In genomic region chr10:28326516-28327493, GRCh38 we compare ENCODE assay signal across 8 cellular contexts. TPM values are rescaled to one million over a fixed set of nuclear protein-coding genes. Genes with fewer than 3 reads are reported as not detected.
A peak's percentile ranks its signal among the peaks of the same experiment; 100 is the strongest.
DNase-seq lines count a peak whose midpoint lies in the region; ATAC-seq and TF ChIP-seq lines count a peak whose summit lies in the region.

No MANE protein-coding gene starts in this region.

- ATAC-seq in activated naive CD8-positive, alpha-beta T cell treated with anti-CD3 and anti-CD28 coated beads, Interleukin-2, amount 50 U/mL, for 24 hours: peak; percentile 51
- ATAC-seq in heart right ventricle (peak; percentile 85 to 96 (median 92)), psoas muscle (peak; percentile 91 to 93 (median 92))

- peaks cover 2% of the 10 kb centered on the region for H3K36me3 Mint-ChIP-seq in activated naive CD8-positive, alpha-beta T cell treated with anti-CD3 and anti-CD28 coated beads, Interleukin-2, amount 50 U/mL, for 24 hours (ENCODE audit: low read depth)

- H3K27ac ChIP-seq in heart right ventricle (peak overlapping the region; percentile 42 to 90 (median 80)), psoas muscle (peak overlapping the region; percentile 85)

- H3K9me3 Mint-ChIP-seq in activated naive CD8-positive, alpha-beta T cell treated with anti-CD3 and anti-CD28 coated beads, Interleukin-2, amount 50 U/mL, for 24 hours: no peaks in the 10 kb centered on the region

- H3K4me1 Mint-ChIP-seq in activated naive CD8-positive, alpha-beta T cell treated with anti-CD3 and anti-CD28 coated beads, Interleukin-2, amount 50 U/mL, for 24 hours: peaks cover 56% of the 10 kb centered on the region

- H3K4me3 Mint-ChIP-seq in activated naive CD8-positive, alpha-beta T cell treated with anti-CD3 and anti-CD28 coated beads, Interleukin-2, amount 50 U/mL, for 24 hours: peak overlapping the region; percentile 24

- intact Hi-C loops in heart right ventricle (cut with DNase I) (loop anchor here in 2 of 10 donors (1.0 kb wide), 1 partner anchor 24 kb away; the partner anchor contains the start of gene MPP7 (in 2 of the 2)), psoas muscle (cut with DNase I) (no loop called here)

- H3K27me3 Mint-ChIP-seq in activated naive CD8-positive, alpha-beta T cell treated with anti-CD3 and anti-CD28 coated beads, Interleukin-2, amount 50 U/mL, for 24 hours: no peaks in the 10 kb centered on the region

- peaks cover 2 to 37% (median 20%) of the 10 kb centered on the region in 9 donors for H3K4me1 ChIP-seq in heart right ventricle
- H3K4me1 ChIP-seq in psoas muscle: peaks cover 24% of the 10 kb centered on the region

- H3K4me3 ChIP-seq in heart right ventricle (peak overlapping the region in 5 of 10 donors; percentile 9 to 32 (median 17)), psoas muscle (peak overlapping the region; percentile 49)

- 12% methylated on average over 10 of the region's 10 CpGs for WGBS in heart right ventricle, 2 donors
- 2 to 4% (median 2%) methylated on average over 10 of the region's 10 CpGs for WGBS in psoas muscle, 3 donors

- H3K27ac Mint-ChIP-seq in activated naive CD8-positive, alpha-beta T cell treated with anti-CD3 and anti-CD28 coated beads, Interleukin-2, amount 50 U/mL, for 24 hours: peak overlapping the region; percentile 3

- DNase-seq in EL (peak; percentile 25), heart right ventricle (peak; percentile 20 to 81), psoas muscle (peak in 1 of 2 donors; percentile 57), T-helper 9 cell (no peak), ACHN (no peak), NCI-H1436 treated with DMSO at 0.1 percent for 48 hours (lab: John Stamatoyannopoulos, UW) (no peak), NCI-H2081 treated with DMSO at 0.1 percent for 48 hours (lab: John Stamatoyannopoulos, UW) (no peak)
- no peak for DNase-seq in activated naive CD8-positive, alpha-beta T cell treated with anti-CD3 and anti-CD28 coated beads, Interleukin-2, amount 50 U/mL, for 24 hours

- H3K27me3 ChIP-seq in heart right ventricle (no peaks in the 10 kb centered on the region), psoas muscle (ENCODE audit: insufficient read depth in 3 of 3, low read length in 2 of 3) (no peaks in the 10 kb centered on the region)

- in situ Hi-C loops in ACHN (cut with HindIII; ENCODE audit: low pct_ligation_motif_present, low pct_unique_long_range_greater_than_20kb, low sequenced_read_pairs): no loop called here

- H3K36me3 ChIP-seq in heart right ventricle (no peaks in the 10 kb centered on the region), psoas muscle (ENCODE audit: insufficient read depth in 1 of 2, low read depth in 1 of 2) (no peaks in the 10 kb centered on the region)

- no peaks in the 10 kb centered on the region for H3K9me3 ChIP-seq in heart right ventricle
- H3K9me3 ChIP-seq in psoas muscle: no peaks in the 10 kb centered on the region

- no peak for TF ChIP-seq CTCF in heart right ventricle (IDR thresholded peaks at IDR 0.05)
- TF ChIP-seq CTCF in psoas muscle (IDR thresholded peaks at IDR 0.05): no peak

RNA-seq across cellular contexts. Expression of gene MPP7, which starts 23.9 kb away (rescaled TPM):
- total RNA-seq in heart right ventricle: 10 to 100 TPM; 10.4 to 20.0 (median 15.1) TPM
- polyA plus RNA-seq in heart right ventricle: 1 to 10 TPM; 3.1 to 3.5 TPM
- total RNA-seq in psoas muscle: 10 to 100 TPM; 11.3 to 12.5 (median 12.3) TPM
- 1 to 10 TPM; 2.3 to 6.5 (median 6.5) TPM for polyA plus RNA-seq in psoas muscle

Comparison
In these comparisons a context has a peak if more than half of its experiments do, and no peak if none do; other contexts are left out.
1. DNase-seq: peak in EL (single experiment) and heart right ventricle (2 of 2); none in activated naive CD8-positive, alpha-beta T cell treated with anti-CD3 and anti-CD28 coated beads, Interleukin-2, amount 50 U/mL, for 24 hours (single experiment), T-helper 9 cell (single experiment), ACHN (single experiment), NCI-H1436 treated with DMSO at 0.1 percent for 48 hours (single experiment) and NCI-H2081 treated with DMSO at 0.1 percent for 48 hours (single experiment).
2. Peak in every context shown above with its lines, with median percentiles within 50 percentile points of each other: ATAC-seq.